In the genomic region with DNA sequence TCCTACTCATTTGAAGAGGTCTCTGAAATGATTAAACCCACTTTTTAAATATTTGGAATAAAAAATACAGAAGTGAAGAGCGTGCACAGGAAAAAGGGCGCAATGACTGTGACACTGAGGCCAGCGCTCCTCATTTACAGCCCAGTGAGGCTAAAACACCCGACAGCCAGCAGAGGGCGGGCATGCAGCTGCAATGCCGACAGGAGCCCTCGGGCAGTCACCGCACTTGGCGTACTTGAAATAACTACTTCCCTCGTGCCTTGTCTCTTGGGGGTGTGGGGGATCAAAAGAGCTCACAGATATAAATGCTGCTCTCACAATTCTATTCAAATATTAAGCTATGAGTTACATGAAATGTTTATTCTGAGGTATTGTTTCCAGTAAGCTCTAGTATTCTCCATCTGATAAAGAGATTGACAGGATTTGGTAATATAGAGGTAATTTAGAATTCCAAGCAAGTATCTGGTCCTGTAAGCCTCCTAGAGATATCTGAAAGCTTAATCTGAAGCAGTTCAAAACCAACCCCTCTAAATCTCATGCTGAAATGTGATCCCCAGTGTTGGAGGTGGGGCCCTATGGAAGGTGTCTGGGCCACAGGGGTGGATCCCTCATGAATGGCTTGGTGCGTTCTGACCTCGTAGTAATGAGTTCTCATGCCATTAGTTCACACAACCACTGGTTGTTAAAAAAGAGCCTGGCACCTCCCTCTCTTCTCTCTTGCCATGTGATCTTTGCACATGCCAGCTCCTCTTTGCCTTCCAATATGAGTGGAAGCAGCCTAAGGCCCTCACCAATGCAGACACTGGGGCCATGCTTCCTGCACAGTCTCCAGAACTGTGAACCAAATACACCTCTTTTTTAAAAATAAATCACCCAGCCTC, we compare ENCODE assay signal across 1 cellular context.
TF ChIP-seq lines count a peak whose summit lies in the region.

No MANE protein-coding gene starts in this region.

TF ChIP-seq in K562, 482 proteins besides CTCF, POLR2A, EP300 and RAD21 (continued from another document and continues in another):
- TF ChIP-seq, protein P1, sequence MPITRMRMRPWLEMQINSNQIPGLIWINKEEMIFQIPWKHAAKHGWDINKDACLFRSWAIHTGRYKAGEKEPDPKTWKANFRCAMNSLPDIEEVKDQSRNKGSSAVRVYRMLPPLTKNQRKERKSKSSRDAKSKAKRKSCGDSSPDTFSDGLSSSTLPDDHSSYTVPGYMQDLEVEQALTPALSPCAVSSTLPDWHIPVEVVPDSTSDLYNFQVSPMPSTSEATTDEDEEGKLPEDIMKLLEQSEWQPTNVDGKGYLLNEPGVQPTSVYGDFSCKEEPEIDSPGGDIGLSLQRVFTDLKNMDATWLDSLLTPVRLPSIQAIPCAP (CRISPR knock-in tag; IDR thresholded peaks at IDR 0.05; ENCODE audit: borderline replicate concordance): no peak
- TF ChIP-seq NFYB (IDR thresholded peaks at IDR 0.05; ENCODE audit: extremely low read depth, insufficient read length) (no peak), ZNF184 (CRISPR knock-in tag; IDR thresholded peaks at IDR 0.05) (no peak), L3MBTL2 (IDR thresholded peaks at IDR 0.05) (peak; percentile 67), ZFP36 (IDR thresholded peaks at IDR 0.05; ENCODE audit: low read depth, low read length, partially characterized antibody) (no peak), HSF4 (CRISPR knock-in tag; IDR thresholded peaks at IDR 0.05; ENCODE audit: borderline replicate concordance) (no peak), ZNF764 (CRISPR knock-in tag; IDR thresholded peaks at IDR 0.05; ENCODE audit: low read depth) (no peak), RCOR1 (IDR thresholded peaks at IDR 0.05; ENCODE audit: borderline replicate concordance in 1 of 2, low read depth in 2 of 2, low read length in 2 of 2) (0 out of 4 replicates have a peak, but pooled peaks of 1 of the 2 experiments have one; percentile 19), DACH1 (IDR thresholded peaks at IDR 0.05; ENCODE audit: partially characterized antibody) (no peak), HMGN3 (IDR thresholded peaks at IDR 0.05; ENCODE audit: borderline replicate concordance, extremely low read depth, insufficient read length, low read depth, low read length) (no peak), GABPB1 (CRISPR knock-in tag; IDR thresholded peaks at IDR 0.05) (0 out of 2 replicates have a peak, but pooled peaks have one; percentile 28), STAG1 (CRISPR knock-in tag; IDR thresholded peaks at IDR 0.05; ENCODE audit: borderline replicate concordance) (peak; percentile 71; the same call in 1 of the 2 replicates), NCOR1 (IDR thresholded peaks at IDR 0.05) (no peak), RB1 (IDR thresholded peaks at IDR 0.05; ENCODE audit: low read depth) (peak; percentile 78; the same call in 1 of the 2 replicates), ZNF263 (CRISPR knock-in tag; IDR thresholded peaks at IDR 0.05; ENCODE audit: borderline replicate concordance) (no peak), MCM5 (IDR thresholded peaks at IDR 0.05; ENCODE audit: low read depth) (no peak), RUNX1 (IDR thresholded peaks at IDR 0.05; ENCODE audit: low read depth) (no peak), NFE2 (IDR thresholded peaks at IDR 0.05; ENCODE audit: low read depth) (no peak), PHF21A (IDR thresholded peaks at IDR 0.05; ENCODE audit: borderline replicate concordance, low read depth) (no peak), OTX1 (CRISPR knock-in tag; IDR thresholded peaks at IDR 0.05) (no peak), SMARCC2 (IDR thresholded peaks at IDR 0.05; ENCODE audit: low read depth) (no peak), ZBTB8A (IDR thresholded peaks at IDR 0.05; ENCODE audit: partially characterized antibody) (no peak), BHLHE40 (IDR thresholded peaks at IDR 0.05; ENCODE audit: low read length) (peak; percentile 40; the same call in 1 of the 2 replicates), E2F3 (CRISPR knock-in tag; IDR thresholded peaks at IDR 0.05) (no peak), FOXM1 (IDR thresholded peaks at IDR 0.05; ENCODE audit: low read depth) (no peak), FOXM1 (CRISPR knock-in tag; IDR thresholded peaks at IDR 0.05; ENCODE audit: low read depth) (no peak), LCOR (CRISPR knock-in tag; IDR thresholded peaks at IDR 0.05) (no peak), CC2D1A (IDR thresholded peaks at IDR 0.05) (0 out of 2 replicates have a peak, but pooled peaks have one; percentile 20), TAF7 (tag; IDR thresholded peaks at IDR 0.05) (no peak), ZNF431 (CRISPR knock-in tag; IDR thresholded peaks at IDR 0.05) (no peak)
- TF ChIP-seq, protein P2, sequence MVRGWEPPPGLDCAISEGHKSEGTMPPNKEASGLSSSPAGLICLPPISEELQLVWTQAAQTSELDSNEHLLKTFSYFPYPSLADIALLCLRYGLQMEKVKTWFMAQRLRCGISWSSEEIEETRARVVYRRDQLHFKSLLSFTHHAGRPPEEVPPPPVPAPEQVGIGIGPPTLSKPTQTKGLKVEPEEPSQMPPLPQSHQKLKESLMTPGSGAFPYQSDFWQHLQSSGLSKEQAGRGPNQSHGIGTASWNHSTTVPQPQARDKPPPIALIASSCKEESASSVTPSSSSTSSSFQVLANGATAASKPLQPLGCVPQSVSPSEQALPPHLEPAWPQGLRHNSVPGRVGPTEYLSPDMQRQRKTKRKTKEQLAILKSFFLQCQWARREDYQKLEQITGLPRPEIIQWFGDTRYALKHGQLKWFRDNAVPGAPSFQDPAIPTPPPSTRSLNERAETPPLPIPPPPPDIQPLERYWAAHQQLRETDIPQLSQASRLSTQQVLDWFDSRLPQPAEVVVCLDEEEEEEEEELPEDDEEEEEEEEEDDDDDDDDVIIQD (CRISPR knock-in tag; IDR thresholded peaks at IDR 0.05): no peak
- TF ChIP-seq, protein P3, sequence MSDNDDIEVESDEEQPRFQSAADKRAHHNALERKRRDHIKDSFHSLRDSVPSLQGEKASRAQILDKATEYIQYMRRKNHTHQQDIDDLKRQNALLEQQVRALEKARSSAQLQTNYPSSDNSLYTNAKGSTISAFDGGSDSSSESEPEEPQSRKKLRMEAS (CRISPR knock-in tag; IDR thresholded peaks at IDR 0.05): peak; percentile 18; the same call in 1 of the 2 replicates
- TF ChIP-seq, protein P4, sequence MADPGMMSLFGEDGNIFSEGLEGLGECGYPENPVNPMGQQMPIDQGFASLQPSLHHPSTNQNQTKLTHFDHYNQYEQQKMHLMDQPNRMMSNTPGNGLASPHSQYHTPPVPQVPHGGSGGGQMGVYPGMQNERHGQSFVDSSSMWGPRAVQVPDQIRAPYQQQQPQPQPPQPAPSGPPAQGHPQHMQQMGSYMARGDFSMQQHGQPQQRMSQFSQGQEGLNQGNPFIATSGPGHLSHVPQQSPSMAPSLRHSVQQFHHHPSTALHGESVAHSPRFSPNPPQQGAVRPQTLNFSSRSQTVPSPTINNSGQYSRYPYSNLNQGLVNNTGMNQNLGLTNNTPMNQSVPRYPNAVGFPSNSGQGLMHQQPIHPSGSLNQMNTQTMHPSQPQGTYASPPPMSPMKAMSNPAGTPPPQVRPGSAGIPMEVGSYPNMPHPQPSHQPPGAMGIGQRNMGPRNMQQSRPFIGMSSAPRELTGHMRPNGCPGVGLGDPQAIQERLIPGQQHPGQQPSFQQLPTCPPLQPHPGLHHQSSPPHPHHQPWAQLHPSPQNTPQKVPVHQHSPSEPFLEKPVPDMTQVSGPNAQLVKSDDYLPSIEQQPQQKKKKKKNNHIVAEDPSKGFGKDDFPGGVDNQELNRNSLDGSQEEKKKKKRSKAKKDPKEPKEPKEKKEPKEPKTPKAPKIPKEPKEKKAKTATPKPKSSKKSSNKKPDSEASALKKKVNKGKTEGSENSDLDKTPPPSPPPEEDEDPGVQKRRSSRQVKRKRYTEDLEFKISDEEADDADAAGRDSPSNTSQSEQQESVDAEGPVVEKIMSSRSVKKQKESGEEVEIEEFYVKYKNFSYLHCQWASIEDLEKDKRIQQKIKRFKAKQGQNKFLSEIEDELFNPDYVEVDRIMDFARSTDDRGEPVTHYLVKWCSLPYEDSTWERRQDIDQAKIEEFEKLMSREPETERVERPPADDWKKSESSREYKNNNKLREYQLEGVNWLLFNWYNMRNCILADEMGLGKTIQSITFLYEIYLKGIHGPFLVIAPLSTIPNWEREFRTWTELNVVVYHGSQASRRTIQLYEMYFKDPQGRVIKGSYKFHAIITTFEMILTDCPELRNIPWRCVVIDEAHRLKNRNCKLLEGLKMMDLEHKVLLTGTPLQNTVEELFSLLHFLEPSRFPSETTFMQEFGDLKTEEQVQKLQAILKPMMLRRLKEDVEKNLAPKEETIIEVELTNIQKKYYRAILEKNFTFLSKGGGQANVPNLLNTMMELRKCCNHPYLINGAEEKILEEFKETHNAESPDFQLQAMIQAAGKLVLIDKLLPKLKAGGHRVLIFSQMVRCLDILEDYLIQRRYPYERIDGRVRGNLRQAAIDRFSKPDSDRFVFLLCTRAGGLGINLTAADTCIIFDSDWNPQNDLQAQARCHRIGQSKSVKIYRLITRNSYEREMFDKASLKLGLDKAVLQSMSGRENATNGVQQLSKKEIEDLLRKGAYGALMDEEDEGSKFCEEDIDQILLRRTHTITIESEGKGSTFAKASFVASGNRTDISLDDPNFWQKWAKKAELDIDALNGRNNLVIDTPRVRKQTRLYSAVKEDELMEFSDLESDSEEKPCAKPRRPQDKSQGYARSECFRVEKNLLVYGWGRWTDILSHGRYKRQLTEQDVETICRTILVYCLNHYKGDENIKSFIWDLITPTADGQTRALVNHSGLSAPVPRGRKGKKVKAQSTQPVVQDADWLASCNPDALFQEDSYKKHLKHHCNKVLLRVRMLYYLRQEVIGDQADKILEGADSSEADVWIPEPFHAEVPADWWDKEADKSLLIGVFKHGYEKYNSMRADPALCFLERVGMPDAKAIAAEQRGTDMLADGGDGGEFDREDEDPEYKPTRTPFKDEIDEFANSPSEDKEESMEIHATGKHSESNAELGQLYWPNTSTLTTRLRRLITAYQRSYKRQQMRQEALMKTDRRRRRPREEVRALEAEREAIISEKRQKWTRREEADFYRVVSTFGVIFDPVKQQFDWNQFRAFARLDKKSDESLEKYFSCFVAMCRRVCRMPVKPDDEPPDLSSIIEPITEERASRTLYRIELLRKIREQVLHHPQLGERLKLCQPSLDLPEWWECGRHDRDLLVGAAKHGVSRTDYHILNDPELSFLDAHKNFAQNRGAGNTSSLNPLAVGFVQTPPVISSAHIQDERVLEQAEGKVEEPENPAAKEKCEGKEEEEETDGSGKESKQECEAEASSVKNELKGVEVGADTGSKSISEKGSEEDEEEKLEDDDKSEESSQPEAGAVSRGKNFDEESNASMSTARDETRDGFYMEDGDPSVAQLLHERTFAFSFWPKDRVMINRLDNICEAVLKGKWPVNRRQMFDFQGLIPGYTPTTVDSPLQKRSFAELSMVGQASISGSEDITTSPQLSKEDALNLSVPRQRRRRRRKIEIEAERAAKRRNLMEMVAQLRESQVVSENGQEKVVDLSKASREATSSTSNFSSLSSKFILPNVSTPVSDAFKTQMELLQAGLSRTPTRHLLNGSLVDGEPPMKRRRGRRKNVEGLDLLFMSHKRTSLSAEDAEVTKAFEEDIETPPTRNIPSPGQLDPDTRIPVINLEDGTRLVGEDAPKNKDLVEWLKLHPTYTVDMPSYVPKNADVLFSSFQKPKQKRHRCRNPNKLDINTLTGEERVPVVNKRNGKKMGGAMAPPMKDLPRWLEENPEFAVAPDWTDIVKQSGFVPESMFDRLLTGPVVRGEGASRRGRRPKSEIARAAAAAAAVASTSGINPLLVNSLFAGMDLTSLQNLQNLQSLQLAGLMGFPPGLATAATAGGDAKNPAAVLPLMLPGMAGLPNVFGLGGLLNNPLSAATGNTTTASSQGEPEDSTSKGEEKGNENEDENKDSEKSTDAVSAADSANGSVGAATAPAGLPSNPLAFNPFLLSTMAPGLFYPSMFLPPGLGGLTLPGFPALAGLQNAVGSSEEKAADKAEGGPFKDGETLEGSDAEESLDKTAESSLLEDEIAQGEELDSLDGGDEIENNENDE (IDR thresholded peaks at IDR 0.05; ENCODE audit: low read depth, low read length): no peak
- TF ChIP-seq, protein P5, sequence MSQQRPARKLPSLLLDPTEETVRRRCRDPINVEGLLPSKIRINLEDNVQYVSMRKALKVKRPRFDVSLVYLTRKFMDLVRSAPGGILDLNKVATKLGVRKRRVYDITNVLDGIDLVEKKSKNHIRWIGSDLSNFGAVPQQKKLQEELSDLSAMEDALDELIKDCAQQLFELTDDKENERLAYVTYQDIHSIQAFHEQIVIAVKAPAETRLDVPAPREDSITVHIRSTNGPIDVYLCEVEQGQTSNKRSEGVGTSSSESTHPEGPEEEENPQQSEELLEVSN (IDR thresholded peaks at IDR 0.05; ENCODE audit: borderline replicate concordance in 1 of 2, extremely low read depth in 1 of 2, insufficient read depth in 1 of 2, insufficient read length in 1 of 2, low read depth in 1 of 2, low read length in 1 of 2, poor library complexity in 1 of 2, severe bottlenecking in 1 of 2): peak in 1 of 2 experiments; percentile 26
- TF ChIP-seq, protein P6, sequence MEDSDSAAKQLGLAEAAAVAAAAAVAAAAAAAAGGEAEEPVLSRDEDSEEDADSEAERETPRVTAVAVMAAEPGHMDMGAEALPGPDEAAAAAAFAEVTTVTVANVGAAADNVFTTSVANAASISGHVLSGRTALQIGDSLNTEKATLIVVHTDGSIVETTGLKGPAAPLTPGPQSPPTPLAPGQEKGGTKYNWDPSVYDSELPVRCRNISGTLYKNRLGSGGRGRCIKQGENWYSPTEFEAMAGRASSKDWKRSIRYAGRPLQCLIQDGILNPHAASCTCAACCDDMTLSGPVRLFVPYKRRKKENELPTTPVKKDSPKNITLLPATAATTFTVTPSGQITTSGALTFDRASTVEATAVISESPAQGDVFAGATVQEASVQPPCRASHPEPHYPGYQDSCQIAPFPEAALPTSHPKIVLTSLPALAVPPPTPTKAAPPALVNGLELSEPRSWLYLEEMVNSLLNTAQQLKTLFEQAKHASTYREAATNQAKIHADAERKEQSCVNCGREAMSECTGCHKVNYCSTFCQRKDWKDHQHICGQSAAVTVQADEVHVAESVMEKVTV (CRISPR knock-in tag; IDR thresholded peaks at IDR 0.05): peak; percentile 90
- TF ChIP-seq, protein P7, sequence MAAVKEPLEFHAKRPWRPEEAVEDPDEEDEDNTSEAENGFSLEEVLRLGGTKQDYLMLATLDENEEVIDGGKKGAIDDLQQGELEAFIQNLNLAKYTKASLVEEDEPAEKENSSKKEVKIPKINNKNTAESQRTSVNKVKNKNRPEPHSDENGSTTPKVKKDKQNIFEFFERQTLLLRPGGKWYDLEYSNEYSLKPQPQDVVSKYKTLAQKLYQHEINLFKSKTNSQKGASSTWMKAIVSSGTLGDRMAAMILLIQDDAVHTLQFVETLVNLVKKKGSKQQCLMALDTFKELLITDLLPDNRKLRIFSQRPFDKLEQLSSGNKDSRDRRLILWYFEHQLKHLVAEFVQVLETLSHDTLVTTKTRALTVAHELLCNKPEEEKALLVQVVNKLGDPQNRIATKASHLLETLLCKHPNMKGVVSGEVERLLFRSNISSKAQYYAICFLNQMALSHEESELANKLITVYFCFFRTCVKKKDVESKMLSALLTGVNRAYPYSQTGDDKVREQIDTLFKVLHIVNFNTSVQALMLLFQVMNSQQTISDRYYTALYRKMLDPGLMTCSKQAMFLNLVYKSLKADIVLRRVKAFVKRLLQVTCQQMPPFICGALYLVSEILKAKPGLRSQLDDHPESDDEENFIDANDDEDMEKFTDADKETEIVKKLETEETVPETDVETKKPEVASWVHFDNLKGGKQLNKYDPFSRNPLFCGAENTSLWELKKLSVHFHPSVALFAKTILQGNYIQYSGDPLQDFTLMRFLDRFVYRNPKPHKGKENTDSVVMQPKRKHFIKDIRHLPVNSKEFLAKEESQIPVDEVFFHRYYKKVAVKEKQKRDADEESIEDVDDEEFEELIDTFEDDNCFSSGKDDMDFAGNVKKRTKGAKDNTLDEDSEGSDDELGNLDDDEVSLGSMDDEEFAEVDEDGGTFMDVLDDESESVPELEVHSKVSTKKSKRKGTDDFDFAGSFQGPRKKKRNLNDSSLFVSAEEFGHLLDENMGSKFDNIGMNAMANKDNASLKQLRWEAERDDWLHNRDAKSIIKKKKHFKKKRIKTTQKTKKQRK (IDR thresholded peaks at IDR 0.05; ENCODE audit: borderline replicate concordance, low read depth, low read length): no peak
